In genomic region chr11:47977651-47978050, GRCh38 we compare ENCODE assay signal across 1 cellular context.
TF ChIP-seq lines count a peak whose summit lies in the region.

No MANE protein-coding gene starts in this region.

TF ChIP-seq in H1, 55 proteins besides CTCF, POLR2A, EP300 and RAD21:
- TF ChIP-seq CBX5 (IDR thresholded peaks at IDR 0.05; ENCODE audit: low read depth, low read length): no peak
- no peak for TF ChIP-seq POU5F1 (IDR thresholded peaks at IDR 0.05; ENCODE audit: low read depth, low read length)
- TF ChIP-seq CTBP2 (IDR thresholded peaks at IDR 0.05; ENCODE audit: borderline replicate concordance, insufficient read depth, insufficient read length, low read length): no peak
- no peak for TF ChIP-seq SP4 (IDR thresholded peaks at IDR 0.05; ENCODE audit: low read length)
